In the genomic region with DNA sequence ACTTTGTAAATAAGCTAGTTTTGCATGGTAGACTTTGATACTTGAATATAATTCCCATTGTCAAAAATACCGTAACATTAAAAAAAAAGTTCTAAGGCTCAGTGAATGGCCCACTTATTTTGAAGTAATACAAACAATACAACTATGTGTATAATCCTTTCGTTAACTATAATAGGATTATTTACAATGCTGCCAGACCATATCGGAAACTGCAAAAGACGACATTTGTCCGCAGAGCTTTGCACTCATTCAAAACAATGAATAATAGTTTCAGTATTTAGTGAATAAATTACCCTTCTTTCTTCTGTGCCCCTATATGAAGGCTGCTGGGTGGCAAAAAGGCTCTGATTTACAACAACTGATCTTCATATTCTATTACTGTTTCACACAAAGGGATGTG, we compare ENCODE assay signal across 23 cellular contexts.
"Had no signal": no experiment of that assay in that cellular context is flagged by ENCODE, and none has a peak within 500 bp of the region (broad histone marks: within the 10 kb centered on the region; RNA-seq: fewer than 3 reads in every experiment).

No MANE protein-coding gene starts in this region.

- DNase-seq: activated CD4-positive, alpha-beta T cell treated with anti-CD3 and anti-CD28 coated beads for 4 hours; activated CD8-positive, alpha-beta memory T cell treated with anti-CD3 and anti-CD28 coated beads, Interleukin-2, amount 50 U/mL, for 4 hours; activated CD8-positive, alpha-beta T cell treated with anti-CD3 and anti-CD28 coated beads for 36 hours; activated naive CD4-positive, alpha-beta T cell treated with anti-CD3 and anti-CD28 coated beads, Interleukin-2, amount 50 U/mL, for 16 hours; activated naive CD8-positive, alpha-beta T cell treated with anti-CD3 and anti-CD28 coated beads, Interleukin-2, amount 10 ng/mL, durations not matched to agents 7 days and 5 days; activated T-cell treated with anti-CD3 and anti-CD28 coated beads, Interleukin-2, amount 50 U/mL, for 1 hour; adrenal gland; KBM-7; MV-4-11; NCI-H1092 treated with DMSO at 0.1 percent for 48 hours; NCI-H1417 treated with DMSO at 0.1 percent for 48 hours; NCI-H1694; NCI-H2029; NCI-H2107; NCI-H2171 treated with DMSO at 0.1 percent for 48 hours; NCI-H226; NCI-H526; NCI-H82; OCI-M1; Right ventricle myocardium superior; RPMI8226; SJCRH30; SW 1271 had no signal

- H3K4me1 ChIP-seq: SJCRH30 had no signal

- H3K4me3 ChIP-seq: adrenal gland, SJCRH30 had no signal

- H3K27ac ChIP-seq: adrenal gland, SJCRH30 had no signal

- H3K9me3 ChIP-seq: adrenal gland, SJCRH30 had no signal

- H3K27me3 ChIP-seq: adrenal gland, SJCRH30 had no signal
